1 cellular context compared by ENCODE assay signal in the genomic region with DNA sequence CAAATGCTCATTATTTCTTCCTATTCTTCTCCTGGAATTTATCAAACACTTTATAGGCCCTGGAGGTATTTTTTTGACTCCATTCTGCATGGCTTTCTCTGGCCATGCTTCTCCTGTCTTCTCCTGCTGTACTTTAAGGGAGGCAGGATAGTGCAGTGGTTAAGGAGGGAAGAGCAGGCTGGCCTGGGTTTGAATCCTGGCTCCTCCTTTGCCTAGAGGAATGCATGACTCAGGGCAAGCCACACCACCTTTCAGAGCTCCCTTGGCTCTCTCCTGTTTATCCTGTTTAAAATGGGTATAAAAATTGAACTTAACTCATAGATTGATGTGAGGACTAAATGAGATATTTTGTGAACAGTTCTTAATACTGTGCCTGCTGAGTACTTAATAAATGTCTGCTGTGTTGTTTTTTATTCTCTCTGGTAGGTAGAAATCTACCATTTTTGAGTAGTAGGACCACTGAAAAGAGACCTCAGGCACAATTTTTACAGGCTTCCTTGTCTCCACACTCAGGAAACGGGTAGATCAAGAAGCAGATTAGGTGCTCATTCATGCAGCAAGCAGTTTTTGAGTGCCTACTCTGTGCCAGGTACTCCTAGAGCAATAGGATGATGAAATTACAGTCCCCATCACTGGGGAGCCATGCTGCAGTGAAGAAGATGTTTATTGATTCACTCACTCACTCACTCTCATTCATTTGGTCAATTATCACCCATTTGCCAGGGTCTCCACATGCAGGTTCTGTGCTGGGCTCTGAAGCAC.
TF ChIP-seq lines count a peak whose summit lies in the region.

No MANE protein-coding gene starts in this region.

TF ChIP-seq in WTC11, 78 proteins besides CTCF, POLR2A, EP300 and RAD21 (continued from another document):
- no peak for TF ChIP-seq E2F4 (CRISPR knock-in tag; IDR thresholded peaks at IDR 0.05; ENCODE audit: borderline replicate concordance, low read depth)
- TF ChIP-seq NFE2L1 (CRISPR knock-in tag; IDR thresholded peaks at IDR 0.05) = no peak
- no peak for TF ChIP-seq NR1H2 (CRISPR knock-in tag; IDR thresholded peaks at IDR 0.05)
- no peak for TF ChIP-seq STAT6 (CRISPR knock-in tag; conservative IDR thresholded peaks at IDR 0.05; ENCODE audit: low read depth)
- no peak for TF ChIP-seq ZMAT4 (CRISPR knock-in tag; IDR thresholded peaks at IDR 0.05)
- no peak for TF ChIP-seq ZNF317 (CRISPR knock-in tag; IDR thresholded peaks at IDR 0.05; ENCODE audit: borderline replicate concordance, low read depth)
